In genomic region chrX:85139422-85139821, GRCh38 we compare ENCODE assay signal across 7 cellular contexts.
"Had no signal": no experiment of that assay in that cellular context is flagged by ENCODE, and none has a peak within 500 bp of the region (broad histone marks: within the 10 kb centered on the region; RNA-seq: fewer than 3 reads in every experiment).

No MANE protein-coding gene starts in this region.

- ATAC-seq: GM23338 had no signal

- H3K4me2 ChIP-seq: GM23338 had no signal

- H2AFZ ChIP-seq: GM23338 had no signal

- DNase-seq: H9, HCEC 1CT, IMR-90 had no signal

- H3K4me1 Mint-ChIP-seq: GM23338, H9 had no signal

- H3K4me3 ChIP-seq: GM23338 had no signal

- FAIRE-seq: H1, H54, HTR-8/SVneo had no signal

- H3K4me3 Mint-ChIP-seq: GM23338, H9 had no signal

- H3K27ac Mint-ChIP-seq: GM23338, H9 had no signal
